In the genomic region with DNA sequence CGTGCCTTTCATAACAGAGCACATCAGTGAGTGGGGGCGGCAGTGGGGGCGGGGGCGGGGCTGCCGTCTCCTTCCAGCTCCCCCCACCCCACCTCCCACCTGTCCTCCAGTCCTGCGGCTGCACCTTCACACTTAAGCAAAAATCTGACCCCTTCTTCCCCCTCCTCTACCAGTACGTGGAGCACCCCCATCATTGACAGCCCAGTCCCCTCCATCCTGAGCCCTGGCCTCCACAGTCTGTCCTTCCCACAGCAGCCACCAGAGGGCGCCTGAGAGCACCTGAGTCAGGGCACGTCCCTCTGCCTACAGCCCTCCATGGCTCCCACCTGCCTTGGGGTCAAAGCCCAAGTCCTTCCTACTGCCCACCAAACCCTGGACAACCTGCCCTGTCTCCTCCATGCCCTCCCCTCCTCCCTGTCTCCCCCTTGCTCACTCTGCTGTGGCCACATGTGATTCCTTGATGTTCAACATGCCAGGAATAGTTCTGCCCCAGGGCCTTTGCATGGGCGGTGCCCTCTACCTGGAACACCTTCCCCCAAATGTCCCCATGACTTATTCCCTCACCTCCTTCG, we compare ENCODE assay signal across 8 cellular contexts. TPM values are rescaled to one million over a fixed set of nuclear protein-coding genes. Genes with fewer than 3 reads are reported as not detected.
DNase-seq lines count a peak whose midpoint lies in the region; ATAC-seq and TF ChIP-seq lines count a peak whose summit lies in the region.

No MANE protein-coding gene starts in this region.

- H3F3A ChIP-seq in SU-DHL-6 (ENCODE audit: insufficient read depth), result no peaks in the 10 kb centered on the region

- ATAC-seq in activated naive CD4-positive, alpha-beta T cell treated with anti-CD3 and anti-CD28 coated beads, Interleukin-2, amount 50 U/mL, for 72 hours, result peak; percentile 34 to 55

- no peaks in the 10 kb centered on the region for H3K79me2 ChIP-seq in SU-DHL-6 (ENCODE audit: insufficient read depth, low read length)

- H3K36me3 ChIP-seq in SU-DHL-6 (ENCODE audit: low read length), result no peaks in the 10 kb centered on the region

- H3K4me3 ChIP-seq in SU-DHL-6 (ENCODE audit: insufficient read depth, low read length, poor library complexity, severe bottlenecking), result no peak overlapping the region

- peak; percentile 81 for TF ChIP-seq CTCF in SU-DHL-6 (IDR thresholded peaks at IDR 0.05; ENCODE audit: insufficient read depth, low read length, poor library complexity, severe bottlenecking)

- no peaks in the 10 kb centered on the region for H3K9me3 Mint-ChIP-seq in activated naive CD4-positive, alpha-beta T cell treated with anti-CD3 and anti-CD28 coated beads, Interleukin-2, amount 50 U/mL, for 72 hours

- H3K9ac ChIP-seq in SU-DHL-6 (ENCODE audit: low read length), result no peak overlapping the region

- no peak overlapping the region for H3K4me2 ChIP-seq in SU-DHL-6 (ENCODE audit: low read depth, low read length, poor library complexity, severe bottlenecking)

- no peak overlapping the region for H2AFZ ChIP-seq in SU-DHL-6 (ENCODE audit: low read depth, low read length, severe bottlenecking)

- H3K36me3 Mint-ChIP-seq in activated naive CD4-positive, alpha-beta T cell treated with anti-CD3 and anti-CD28 coated beads, Interleukin-2, amount 50 U/mL, for 72 hours, result no peaks in the 10 kb centered on the region

- peak; percentile 31 for DNase-seq in NK-92 treated with Interleukin-12 subunit alpha and Interleukin-12 subunit beta, amount 100 ng/mL, for 24 hours (lab: John Stamatoyannopoulos, UW)
- DNase-seq in NK-92 (lab: John Stamatoyannopoulos, UW; ENCODE audit: unreplicated experiment), result no peak
- DNase-seq in activated naive CD4-positive, alpha-beta T cell treated with anti-CD3 and anti-CD28 coated beads, Interleukin-2, amount 50 U/mL, for 72 hours (ENCODE audit: low spot score in 2 of 2), result peak; percentile 81 to 91
- DNase-seq in inferior parietal cortex (ENCODE audit: extremely low spot score), result peak; percentile 33
- DNase-seq in stimulated activated CD4-positive, alpha-beta T cell treated with anti-CD3 and anti-CD28 coated beads, Interleukin-4, amount 100 ng/mL, for 1 hour, result peak; percentile 72
- no peak for DNase-seq in NCI-H226
- DNase-seq in DMS79 (lab: John Stamatoyannopoulos, UW), result no peak

- H3K27ac ChIP-seq in SU-DHL-6 (ENCODE audit: low read depth, low read length), result no peak overlapping the region

- no peak overlapping the region for H3K27ac Mint-ChIP-seq in activated naive CD4-positive, alpha-beta T cell treated with anti-CD3 and anti-CD28 coated beads, Interleukin-2, amount 50 U/mL, for 72 hours

- no peaks in the 10 kb centered on the region for H3K27me3 ChIP-seq in SU-DHL-6 (ENCODE audit: low read length)

- no peaks in the 10 kb centered on the region for H3K9me3 ChIP-seq in SU-DHL-6 (ENCODE audit: insufficient read depth, low read length)

- no peaks in the 10 kb centered on the region for H4K20me1 ChIP-seq in SU-DHL-6 (ENCODE audit: low read depth, low read length)

- H3K9me2 ChIP-seq in SU-DHL-6 (replicated peaks; ENCODE audit: insufficient read depth, low read length), result no peaks in the 10 kb centered on the region

RNA-seq across cellular contexts. Expression of a gene that starts 4.0 kb away (rescaled TPM):
- 10 to 100 TPM in 1 of 2 donors, 1 to 10 TPM in 1; 1.4 to 34.9 TPM for total RNA-seq in activated naive CD4-positive, alpha-beta T cell treated with anti-CD3 and anti-CD28 coated beads, Interleukin-2, amount 50 U/mL, for 72 hours

RNA-seq across cellular contexts. Expression of a gene that starts 13.5 kb away (rescaled TPM):
- total RNA-seq in activated naive CD4-positive, alpha-beta T cell treated with anti-CD3 and anti-CD28 coated beads, Interleukin-2, amount 50 U/mL, for 72 hours, result 10 to 100 TPM; 22.7 to 28.0 TPM

RNA-seq across cellular contexts. Expression of a gene that starts 45.7 kb away (rescaled TPM):
- total RNA-seq in activated naive CD4-positive, alpha-beta T cell treated with anti-CD3 and anti-CD28 coated beads, Interleukin-2, amount 50 U/mL, for 72 hours, result not detected

RNA-seq across cellular contexts. Expression of a gene that starts 50.9 kb away (rescaled TPM):
- 1 to 10 TPM; 1.7 to 4.2 TPM for total RNA-seq in activated naive CD4-positive, alpha-beta T cell treated with anti-CD3 and anti-CD28 coated beads, Interleukin-2, amount 50 U/mL, for 72 hours

RNA-seq across cellular contexts. Expression of a gene that starts 51.0 kb away (rescaled TPM):
- 10 to 100 TPM; 35.3 to 37.9 TPM for total RNA-seq in activated naive CD4-positive, alpha-beta T cell treated with anti-CD3 and anti-CD28 coated beads, Interleukin-2, amount 50 U/mL, for 72 hours

Comparison
In these comparisons a context has a peak if more than half of its experiments do, and no peak if none do; other contexts are left out.
1. DNase-seq: peak in NK-92 treated with Interleukin-12 subunit alpha and Interleukin-12 subunit beta, amount 100 ng/mL, for 24 hours (single experiment), activated naive CD4-positive, alpha-beta T cell treated with anti-CD3 and anti-CD28 coated beads, Interleukin-2, amount 50 U/mL, for 72 hours (2 of 2), inferior parietal cortex (single experiment) and stimulated activated CD4-positive, alpha-beta T cell treated with anti-CD3 and anti-CD28 coated beads, Interleukin-4, amount 100 ng/mL, for 1 hour (single experiment); none in NK-92 (single experiment), NCI-H226 (single experiment) and DMS79 (single experiment).